11 cellular contexts compared by ENCODE assay signal in genomic region chr10:70889291-70889690, GRCh38.
DNase-seq lines count a peak whose midpoint lies in the region; ATAC-seq and TF ChIP-seq lines count a peak whose summit lies in the region.
"Had no signal": no experiment of that assay in that cellular context is flagged by ENCODE, and none has a peak within 500 bp of the region (broad histone marks: within the 10 kb centered on the region; RNA-seq: fewer than 3 reads in every experiment).

No MANE protein-coding gene starts in this region.

- DNase-seq in activated naive CD4-positive, alpha-beta T cell treated with anti-CD3 and anti-CD28 coated beads, Interleukin-2, amount 50 U/mL, for 16 hours, result no peak
- DNase-seq in RKO (ENCODE audit: low spot score), result peak; percentile 12
- DNase-seq in effector memory CD8-positive, alpha-beta T cell, result no peak
- no peak for DNase-seq in caudate nucleus (lab: John Stamatoyannopoulos, UW)
- DNase-seq in GM10248 (ENCODE audit: extremely low spot score), result no peak
- DNase-seq in NCI-H510A treated with DMSO at 0.1 percent for 48 hours (lab: John Stamatoyannopoulos, UW), result no peak
- DNase-seq: H7, NCI-H187, small intestine had no signal

- ATAC-seq in effector memory CD8-positive, alpha-beta T cell (replicated peaks), result no peak

- H3K4me1 Mint-ChIP-seq in activated naive CD4-positive, alpha-beta T cell treated with anti-CD3 and anti-CD28 coated beads, Interleukin-2, amount 50 U/mL, for 24 hours, result no peaks in the 10 kb centered on the region
- peaks cover 0 to 13% of the 10 kb centered on the region in 2 donors for H3K4me1 Mint-ChIP-seq in effector memory CD8-positive, alpha-beta T cell (ENCODE audit: low read depth in 2 of 2)

- CTCF ChIA-PET in GM10248 (lab: Yijun Ruan, JAX), result interaction anchor here (1.1 to 3.0 kb wide), 3 partner anchors 12 to 36 kb away, joined by 3 to 17 read pairs (median 12); no protein-coding TSS in a partner anchor

- no peaks in the 10 kb centered on the region for H3K9me3 ChIP-seq in stomach smooth muscle (ENCODE audit: control insufficient read depth in 2 of 2, low read length in 2 of 2)

- no peak for TF ChIP-seq CTCF in GM10248 (IDR thresholded peaks at IDR 0.05; ENCODE audit: control extremely low read depth, extremely low read depth, low read depth, missing control alignments)

- H3K27ac ChIP-seq in stomach smooth muscle (ENCODE audit: low read length), result peak overlapping the region; percentile 38
- no peak overlapping the region for H3K27ac ChIP-seq in caudate nucleus (ENCODE audit: low read depth, low read length)

- H3K9me3 Mint-ChIP-seq in activated naive CD4-positive, alpha-beta T cell treated with anti-CD3 and anti-CD28 coated beads, Interleukin-2, amount 50 U/mL, for 24 hours, result no peaks in the 10 kb centered on the region
- no peaks in the 10 kb centered on the region for H3K9me3 Mint-ChIP-seq in effector memory CD8-positive, alpha-beta T cell

- no peaks in the 10 kb centered on the region for H3K27me3 ChIP-seq in stomach smooth muscle (ENCODE audit: control insufficient read depth in 1 of 2, insufficient read depth in 2 of 2, low read length in 2 of 2)

- H3K4me3 ChIP-seq in stomach smooth muscle (ENCODE audit: low read length in 2 of 2), result no peak overlapping the region

- no peak overlapping the region for H3K9ac ChIP-seq in stomach smooth muscle (ENCODE audit: low read length in 2 of 2)

- peaks cover 3% of the 10 kb centered on the region for H3K36me3 Mint-ChIP-seq in activated naive CD4-positive, alpha-beta T cell treated with anti-CD3 and anti-CD28 coated beads, Interleukin-2, amount 50 U/mL, for 24 hours
- peaks cover 9% of the 10 kb centered on the region for H3K36me3 Mint-ChIP-seq in effector memory CD8-positive, alpha-beta T cell (ENCODE audit: insufficient read depth)

- no peaks in the 10 kb centered on the region for H3K27me3 Mint-ChIP-seq in activated naive CD4-positive, alpha-beta T cell treated with anti-CD3 and anti-CD28 coated beads, Interleukin-2, amount 50 U/mL, for 24 hours
- no peaks in the 10 kb centered on the region for H3K27me3 Mint-ChIP-seq in effector memory CD8-positive, alpha-beta T cell

- no peak overlapping the region for H3K27ac Mint-ChIP-seq in activated naive CD4-positive, alpha-beta T cell treated with anti-CD3 and anti-CD28 coated beads, Interleukin-2, amount 50 U/mL, for 24 hours
- H3K27ac Mint-ChIP-seq in effector memory CD8-positive, alpha-beta T cell, result peak overlapping the region in 1 of 2 donors; percentile 89

- peaks cover 10 to 11% of the 10 kb centered on the region in 2 donors for H3K36me3 ChIP-seq in stomach smooth muscle (ENCODE audit: control insufficient read depth in 2 of 2, insufficient read depth in 2 of 2, low read length in 2 of 2)

- H3K4me1 ChIP-seq in stomach smooth muscle (ENCODE audit: control insufficient read depth, insufficient read depth, low read length), result peaks cover 32% of the 10 kb centered on the region

- H3K4me3 Mint-ChIP-seq in activated naive CD4-positive, alpha-beta T cell treated with anti-CD3 and anti-CD28 coated beads, Interleukin-2, amount 50 U/mL, for 24 hours, result peak overlapping the region; percentile 87
- H3K4me3 Mint-ChIP-seq in effector memory CD8-positive, alpha-beta T cell, result peak overlapping the region; percentile 88 to 89

- POLR2A ChIA-PET in GM10248 (lab: Yijun Ruan, JAX), result no interaction called here
